ENCODE assay signal across 25 cellular contexts in genomic region chr4:6869944-6870343, GRCh38. TPM values are rescaled to one million over a fixed set of nuclear protein-coding genes. Genes with fewer than 3 reads are reported as not detected.
A peak's percentile ranks its signal among the peaks of the same experiment; 100 is the strongest.
DNase-seq lines count a peak whose midpoint lies in the region; ATAC-seq and TF ChIP-seq lines count a peak whose summit lies in the region.
"Had no signal": no experiment of that assay in that cellular context is flagged by ENCODE, and none has a peak within 500 bp of the region (broad histone marks: within the 10 kb centered on the region; RNA-seq: fewer than 3 reads in every experiment).

No MANE protein-coding gene starts in this region.

- H2BK5ac ChIP-seq in IMR-90 (ENCODE audit: low read depth, low read length, poor library complexity, severe bottlenecking): no peak overlapping the region

- intact Hi-C loops in IMR-90 (cut with micrococcal nuclease) (no loop called here), heart right ventricle (cut with DNase I) (loop anchor here in 8 of 10 donors (5.0 to 10.0 kb wide), 5 partner anchors 83 to 148 kb away; partner anchors contain the start of gene KIAA0232 (in 5 of the 8)), sciatic nerve (cut with DNase I) (loop anchor here (5.0 kb wide), 2 partner anchors 88 to 148 kb away; partner anchors contain the start of gene KIAA0232)

- TF ChIP-seq POLR2A in IMR-90 (IDR thresholded peaks at IDR 0.05; ENCODE audit: low read depth, low read length) (no peak), suprapubic skin (IDR thresholded peaks at IDR 0.05) (no peak)

- no peak overlapping the region for H3K4ac ChIP-seq in IMR-90 (ENCODE audit: low read depth, low read length)

- H4K91ac ChIP-seq in IMR-90 (ENCODE audit: insufficient read depth, low read depth, low read length): no peak overlapping the region

- no peak for TF ChIP-seq EP300 in suprapubic skin (IDR thresholded peaks at IDR 0.05)

- no peak for TF ChIP-seq RAD21 in IMR-90 (IDR thresholded peaks at IDR 0.05; ENCODE audit: low read length)

- H2BK15ac ChIP-seq in IMR-90 (ENCODE audit: low read depth, low read length): no peak overlapping the region

- no peak overlapping the region for H3K4me2 ChIP-seq in IMR-90 (ENCODE audit: low read depth, low read length)

- H4K20me1 ChIP-seq in IMR-90 (ENCODE audit: insufficient read depth, low read length): peaks cover 11% of the 10 kb centered on the region

- H3K27me3 ChIP-seq in IMR-90 (ENCODE audit: control insufficient read depth, insufficient read depth, low read length) (no peaks in the 10 kb centered on the region), heart right ventricle (no peaks in the 10 kb centered on the region), suprapubic skin (no peaks in the 10 kb centered on the region)
- H3K27me3 ChIP-seq: esophagus squamous epithelium, gastroesophageal sphincter had no signal

- H2AK5ac ChIP-seq in IMR-90 (ENCODE audit: low read depth, low read length): no peak overlapping the region

- TF ChIP-seq CTCF in IMR-90 (conservative IDR thresholded peaks at IDR 0.05; ENCODE audit: low read depth, low read length): no peak
- TF ChIP-seq CTCF in heart right ventricle (IDR thresholded peaks at IDR 0.05): no peak
- TF ChIP-seq CTCF in suprapubic skin (IDR thresholded peaks at IDR 0.05): no peak

- no peak overlapping the region for H3K23ac ChIP-seq in IMR-90 (ENCODE audit: low read depth, low read length)

- H3K36me3 ChIP-seq in IMR-90 (ENCODE audit: control insufficient read depth, insufficient read depth, low read length) (peaks cover 36% of the 10 kb centered on the region), heart right ventricle (peaks cover 0 to 90% (median 25%) of the 10 kb centered on the region in 9 donors), suprapubic skin (peaks cover 52% of the 10 kb centered on the region)

- no peak overlapping the region for H3K9ac ChIP-seq in IMR-90 (ENCODE audit: low read depth, low read length)

- H2AK9ac ChIP-seq in IMR-90 (replicated peaks; ENCODE audit: low read depth, low read length, poor library complexity): no peak overlapping the region

- no peak overlapping the region for H4K8ac ChIP-seq in IMR-90 (ENCODE audit: low read depth in 2 of 2, low read length in 2 of 2)

- H3K9me3 ChIP-seq in IMR-90 (ENCODE audit: control insufficient read depth, insufficient read depth, low read length): no peaks in the 10 kb centered on the region
- no peaks in the 10 kb centered on the region for H3K9me3 ChIP-seq in heart right ventricle
- H3K9me3 ChIP-seq in suprapubic skin: no peaks in the 10 kb centered on the region
- H3K9me3 ChIP-seq: esophagus squamous epithelium, gastroesophageal sphincter had no signal

- H2BK20ac ChIP-seq in IMR-90 (ENCODE audit: low read depth, low read length): no peak overlapping the region

- no peak overlapping the region for H3K56ac ChIP-seq in IMR-90 (ENCODE audit: extremely low read depth, insufficient read depth, low read length)

- no CpG with 5 or more reads among the region's 2 CpGs for WGBS in IMR-90 (ENCODE audit: extremely low coverage in 2 of 2, insufficient read length in 1 of 2), 2 experiments
- WGBS in heart right ventricle, 2 donors: 83 to 87% methylated on average over 2 of the region's 2 CpGs
- 80% methylated on average over 2 of the region's 2 CpGs for WGBS in suprapubic skin

- H3K27ac ChIP-seq in IMR-90 (ENCODE audit: insufficient read depth, low read length): no peak overlapping the region
- H3K27ac ChIP-seq in heart right ventricle: peak overlapping the region in 3 of 10 donors; percentile 7 to 59 (median 31)
- H3K27ac ChIP-seq in suprapubic skin: no peak overlapping the region
- H3K27ac ChIP-seq: esophagus squamous epithelium, SK-N-MC had no signal

- DNase-seq in IMR-90: no peak
- peak; percentile 6 for DNase-seq in SK-MEL-5 (ENCODE audit: low read depth, low spot score)
- DNase-seq in heart right ventricle: peak; percentile 51 to 52
- DNase-seq in sciatic nerve (ENCODE audit: low spot score): no peak
- DNase-seq in SW480 (ENCODE audit: low spot score): no peak
- DNase-seq in activated CD4-positive, alpha-beta T cell treated with anti-CD3 and anti-CD28 coated beads, Interleukin-2, amount 50 U/mL, for 4 hours: no peak
- DNase-seq in suprapubic skin (ENCODE audit: low spot score in 2 of 2): no peak
- DNase-seq: activated CD4-positive, alpha-beta memory T cell treated with anti-CD3 and anti-CD28 coated beads, Interleukin-2, amount 10 ng/mL, durations not matched to agents 7 days and 5 days; activated CD4-positive, CD25-positive, alpha-beta regulatory T cell treated with anti-CD3 and anti-CD28 coated beads, Interleukin-2, amount 50 U/mL, for 72 hours; activated CD8-positive, alpha-beta memory T cell treated with anti-CD3 and anti-CD28 coated beads, Interleukin-2, amount 50 U/mL, for 48 hours; C1 segment of cervical spinal cord; Calu3; cortex of kidney; esophagus squamous epithelium; GOT3; midbrain; naive thymus-derived CD8-positive, alpha-beta T cell; NCI-H1694 treated with DMSO at 0.1 percent for 48 hours; stimulated activated CD4-positive, alpha-beta T cell treated with anti-CD3 and anti-CD28 coated beads, Interleukin-15, amount 100 ng/mL, for 24 hours; stimulated activated naive CD4-positive, alpha-beta T cell treated with Interleukin-2 at 50 U/mL for 16 hours had no signal

- POLR2A ChIA-PET in IMR-90 (lab: Charles Lee; ENCODE audit: unreplicated experiment): no interaction called here

- no peak overlapping the region for H3K14ac ChIP-seq in IMR-90 (replicated peaks; ENCODE audit: low read depth, low read length)

- H4K5ac ChIP-seq in IMR-90 (ENCODE audit: low read depth, low read length): no peak overlapping the region

- CTCF ChIA-PET in IMR-90 (lab: Yijun Ruan, JAX): no interaction called here

- H3K18ac ChIP-seq in IMR-90 (ENCODE audit: low read depth, low read length): no peak overlapping the region

- H3K4me1 ChIP-seq in IMR-90 (ENCODE audit: control insufficient read depth, insufficient read depth, low read length): no peaks in the 10 kb centered on the region
- peaks cover 3 to 56% (median 34%) of the 10 kb centered on the region in 9 donors for H3K4me1 ChIP-seq in heart right ventricle
- H3K4me1 ChIP-seq in suprapubic skin: peaks cover 22% of the 10 kb centered on the region

- no peak overlapping the region for H2BK120ac ChIP-seq in IMR-90 (ENCODE audit: low read depth, low read length)

- H3K4me3 ChIP-seq in IMR-90 (ENCODE audit: insufficient read depth, low read depth, low read length) (no peak overlapping the region), heart right ventricle (no peak overlapping the region), suprapubic skin (no peak overlapping the region)
- H3K4me3 ChIP-seq: esophagus squamous epithelium, gastroesophageal sphincter, SK-N-MC had no signal

- in situ Hi-C loops in IMR-90 (cut with MboI; ENCODE audit: low sequenced_read_pairs) (no loop called here), SK-MEL-5 (cut with HindIII; ENCODE audit: low pct_unique_long_range_greater_than_20kb, low sequenced_read_pairs) (no loop called here)

- BruUV-seq in IMR-90 (replicated peaks; lab: Mats Ljungman, UMichigan): no TSS peak

- ATAC-seq in IMR-90 (ENCODE audit: low read depth) (0 out of 2 replicates have a peak, but pooled peaks have one; percentile 24), heart right ventricle (peak in 6 of 8 donors; percentile 18 to 60 (median 38)), sciatic nerve (peak; percentile 45), GM18519 (IDR thresholded peaks at IDR 0.05; ENCODE audit: low FRiP score, unreplicated experiment) (no peak)
- ATAC-seq: activated naive CD4-positive, alpha-beta T cell treated with anti-CD3 and anti-CD28 coated beads, Interleukin-2, amount 50 U/mL, for 72 hours; activated T-helper 17 cell treated with anti-CD3 and anti-CD28 coated beads, Interleukin-2, amount 50 U/mL, for 72 hours; gastroesophageal sphincter; naive thymus-derived CD8-positive, alpha-beta T cell had no signal

- H2AFZ ChIP-seq in IMR-90 (replicated peaks; ENCODE audit: low read length, poor library complexity): no peak overlapping the region

- dilution Hi-C loops in IMR-90 (cut with HindIII; ENCODE audit: low sequenced_read_pairs, unreplicated experiment): no loop called here

- H3K9me1 ChIP-seq in IMR-90 (ENCODE audit: insufficient read depth, low read length): 0 out of 2 replicates have a peak, but pooled peaks cover 3% of the 10 kb centered on the region

- peaks cover 18 to 41% of the 10 kb centered on the region in 2 experiments for H3K79me1 ChIP-seq in IMR-90 (ENCODE audit: low read depth in 1 of 2, low read length in 2 of 2)

TF ChIP-seq in IMR-90, 13 proteins besides CTCF, POLR2A, EP300 and RAD21:
- TF ChIP-seq RFX5 (IDR thresholded peaks at IDR 0.05; ENCODE audit: low read depth, low read length) (peak; percentile 39; the same call in 1 of the 2 replicates), ELK1 (IDR thresholded peaks at IDR 0.05; ENCODE audit: borderline replicate concordance, low read depth, low read length) (no peak)
TF ChIP-seq in IMR-90: peak in this region for 1.

RNA-seq across cellular contexts. Expression of gene TBC1D14, which starts 39.7 kb away (rescaled TPM):
- total RNA-seq in IMR-90 (2012; rRNA removed) (40.7 and 48.9 TPM in 2 replicates), heart right ventricle (10 to 100 TPM; 31.5 to 43.7 (median 33.5) TPM), sciatic nerve (68.2 TPM), suprapubic skin (100 to 1,000 TPM in 2 of 4 donors, 10 to 100 TPM in 2; 55.0 to 111 (median 97.9) TPM)
- polyA plus RNA-seq in IMR-90 (2012; rRNA removed) (29.8 and 31.7 TPM in 2 replicates), heart right ventricle (10 to 100 TPM; 10.5 to 14.2 TPM)
- 22.3 and 23.4 TPM in 2 replicates for polyA plus RNA-seq in IMR-90 (2012; cell fraction: cytosol; rRNA removed)
- 23.4 and 27.7 TPM in 2 replicates for polyA plus RNA-seq in IMR-90 (2012; cell fraction: nucleus; rRNA removed; ENCODE audit: low replicate concordance)
- total RNA-seq in SK-MEL-5 (2014; rRNA removed; shearing (Covaris generic)): 142 and 153 TPM in 2 replicates
- 104 and 137 TPM in 2 replicates for polyA plus RNA-seq in SK-MEL-5 (2015; cell fraction: cytosol; rRNA removed)
- polyA plus RNA-seq in SK-MEL-5 (2015; cell fraction: nucleus; rRNA removed): 56.1 and 58.3 TPM in 2 replicates

Comparison
In these comparisons a context has a peak if more than half of its experiments do, and no peak if none do; other contexts are left out.
1. DNase-seq: peak in SK-MEL-5 (single experiment) and heart right ventricle (2 of 2); none in IMR-90 (single experiment), sciatic nerve (single experiment), SW480 (single experiment), activated CD4-positive, alpha-beta T cell treated with anti-CD3 and anti-CD28 coated beads, Interleukin-2, amount 50 U/mL, for 4 hours (0 of 2) and suprapubic skin (0 of 2).